ENCODE assay signal across 22 cellular contexts in the genomic region with DNA sequence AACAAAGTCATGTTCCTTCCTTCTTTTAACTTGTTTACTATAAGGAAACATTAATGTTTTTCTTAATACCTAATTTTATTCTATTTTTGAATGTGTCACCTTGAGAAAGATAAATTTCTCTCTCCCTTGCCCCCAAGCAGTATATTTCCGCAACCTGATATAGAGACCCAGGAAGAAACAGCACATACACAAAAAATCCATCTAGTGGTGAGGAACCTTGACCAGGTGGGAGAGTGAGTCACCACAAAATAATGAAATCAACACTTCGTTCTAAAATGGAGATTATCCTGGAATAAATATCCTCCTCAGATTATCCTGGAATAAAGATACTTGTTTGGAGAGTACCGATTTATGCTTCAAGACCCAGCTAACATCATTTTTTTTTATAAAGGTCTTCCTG.
DNase-seq lines count a peak whose midpoint lies in the region; ATAC-seq, FAIRE-seq and TF ChIP-seq lines count a peak whose summit lies in the region.
"Had no signal": no experiment of that assay in that cellular context is flagged by ENCODE, and none has a peak within 500 bp of the region (broad histone marks: within the 10 kb centered on the region; RNA-seq: fewer than 3 reads in every experiment).

No MANE protein-coding gene starts in this region.

- peak overlapping the region; percentile 83; the same call in 2 of the 3 replicates for H2BK15ac ChIP-seq in IMR-90 (ENCODE audit: low read depth, low read length)

- H3K4me3 ChIP-seq in IMR-90 (ENCODE audit: insufficient read depth, low read depth, low read length) (no peak overlapping the region), astrocyte (ENCODE audit: insufficient read depth, low read depth, low read length) (no peak overlapping the region)

- no peak overlapping the region for H2AFZ ChIP-seq in IMR-90 (replicated peaks; ENCODE audit: low read length, poor library complexity)
- no peak overlapping the region for H2AFZ ChIP-seq in astrocyte (ENCODE audit: low read depth, low read length)

- H3K79me2 ChIP-seq in astrocyte (ENCODE audit: insufficient read depth, low read length), result no peaks in the 10 kb centered on the region

- in situ Hi-C loops in IMR-90 (cut with MboI; ENCODE audit: low sequenced_read_pairs), result loop anchor here (25.0 kb wide), 1 partner anchor 1164 kb away; no protein-coding TSS in a partner anchor

- H3K9ac ChIP-seq in IMR-90 (ENCODE audit: low read depth, low read length) (no peak overlapping the region), astrocyte (ENCODE audit: low read length) (no peak overlapping the region)
- H3K9ac ChIP-seq: SK-N-SH had no signal

- H4K91ac ChIP-seq in IMR-90 (ENCODE audit: insufficient read depth, low read depth, low read length), result peak overlapping the region; percentile 92

- H3K36me3 ChIP-seq in IMR-90 (ENCODE audit: control insufficient read depth, insufficient read depth, low read length) (no peaks in the 10 kb centered on the region; the same call in 1 of the 2 replicates), astrocyte (ENCODE audit: insufficient read depth, low read length) (peaks cover 4% of the 10 kb centered on the region)

- H3K9me3 ChIP-seq in IMR-90 (ENCODE audit: control insufficient read depth, insufficient read depth, low read length) (no peaks in the 10 kb centered on the region), astrocyte (ENCODE audit: insufficient read depth, low read depth, low read length) (no peaks in the 10 kb centered on the region)
- H3K9me3 ChIP-seq: SK-N-SH had no signal

- DNase-seq in Calu3 (peak; percentile 16), IMR-90 (no peak), astrocyte (ENCODE audit: low read depth) (no peak), kidney tubule cell (ENCODE audit: low spot score) (peak; percentile 59), OCI-M2 (lab: John Stamatoyannopoulos, UW; ENCODE audit: unreplicated experiment) (no peak)
- no peak for DNase-seq in activated CD4-positive, alpha-beta T cell treated with anti-CD3 and anti-CD28 coated beads, Interleukin-2, amount 50 U/mL, for 1 hour
- DNase-seq: GOT3, HCEC 1CT, KG1, NCI-H1048, NCI-H1417, NCI-H1694 treated with DMSO at 0.1 percent for 48 hours, NCI-H2081, NCI-H2227 treated with DMSO at 0.1 percent for 48 hours, NCI-H526 treated with DMSO at 0.1 percent for 48 hours, SIG-M5, SK-N-SH, SW 1271 had no signal

- H3K27me3 ChIP-seq in IMR-90 (ENCODE audit: control insufficient read depth, insufficient read depth, low read length) (no peaks in the 10 kb centered on the region), astrocyte (ENCODE audit: insufficient read depth, low read length) (no peaks in the 10 kb centered on the region)

- peak overlapping the region; percentile 84 for H3K4ac ChIP-seq in IMR-90 (ENCODE audit: low read depth, low read length)

- H3K9me3 Mint-ChIP-seq in Calu3 (ENCODE audit: low read depth, unreplicated experiment) (peaks cover 6% of the 10 kb centered on the region), astrocyte (ENCODE audit: unreplicated experiment) (peaks cover 5% of the 10 kb centered on the region)

- H3K18ac ChIP-seq in IMR-90 (ENCODE audit: low read depth, low read length), result peak overlapping the region; percentile 76; the same call in 1 of the 2 replicates

- no peak for TF ChIP-seq POLR2A in IMR-90 (IDR thresholded peaks at IDR 0.05; ENCODE audit: low read depth, low read length)

- H3K56ac ChIP-seq in IMR-90 (ENCODE audit: extremely low read depth, insufficient read depth, low read length), result no peak overlapping the region

- peaks cover 4% of the 10 kb centered on the region for H3K9me1 ChIP-seq in IMR-90 (ENCODE audit: insufficient read depth, low read length)

- H3K36me3 Mint-ChIP-seq in Calu3 (ENCODE audit: insufficient read depth, unreplicated experiment) (peaks cover 11% of the 10 kb centered on the region), astrocyte (ENCODE audit: low read depth, unreplicated experiment) (no peaks in the 10 kb centered on the region)

- H4K8ac ChIP-seq in IMR-90 (ENCODE audit: low read depth in 2 of 2, low read length in 2 of 2), result peak overlapping the region; percentile 67 to 85

- H3K79me1 ChIP-seq in IMR-90 (ENCODE audit: low read depth in 1 of 2, low read length in 2 of 2), result peaks cover 5 to 7% of the 10 kb centered on the region in 2 experiments; a peak in 3 of 4 replicates

- peak overlapping the region; percentile 68; the same call in 1 of the 2 replicates for H3K23ac ChIP-seq in IMR-90 (ENCODE audit: low read depth, low read length)

- peak overlapping the region; percentile 87 for H3K27ac Mint-ChIP-seq in Calu3 (ENCODE audit: unreplicated experiment)
- H3K27ac Mint-ChIP-seq in astrocyte (ENCODE audit: unreplicated experiment), result peak overlapping the region; percentile 44

- H3K4me1 Mint-ChIP-seq in Calu3 (ENCODE audit: low read depth, unreplicated experiment) (peaks cover 47% of the 10 kb centered on the region), astrocyte (ENCODE audit: low read depth, unreplicated experiment) (peaks cover 53% of the 10 kb centered on the region)

- H2BK5ac ChIP-seq in IMR-90 (ENCODE audit: low read depth, low read length, poor library complexity, severe bottlenecking), result peak overlapping the region; percentile 97

- no peak for FAIRE-seq in astrocyte (lab: Jason Lieb, UNC)
- FAIRE-seq: D721Med, G401.6 had no signal

- WGBS in IMR-90 (ENCODE audit: extremely low coverage in 2 of 2, insufficient read length in 1 of 2), 2 experiments, result no CpG with 5 or more reads among the region's 3 CpGs

- H2BK20ac ChIP-seq in IMR-90 (ENCODE audit: low read depth, low read length), result peak overlapping the region; percentile 97

- H2AK5ac ChIP-seq in IMR-90 (ENCODE audit: low read depth, low read length), result peak overlapping the region; percentile 56; the same call in 1 of the 2 replicates

- POLR2A ChIA-PET in IMR-90 (lab: Charles Lee; ENCODE audit: unreplicated experiment), result no interaction called here

- H4K20me1 ChIP-seq in IMR-90 (ENCODE audit: insufficient read depth, low read length) (no peaks in the 10 kb centered on the region), astrocyte (ENCODE audit: insufficient read depth, low read length) (no peaks in the 10 kb centered on the region)

- dilution Hi-C loops in IMR-90 (cut with HindIII; ENCODE audit: low sequenced_read_pairs, unreplicated experiment), result no loop called here

- BruUV-seq in Calu3 (replicated peaks; lab: Mats Ljungman, UMichigan) (no TSS peak), IMR-90 (replicated peaks; lab: Mats Ljungman, UMichigan) (no TSS peak)

- H2AK9ac ChIP-seq in IMR-90 (replicated peaks; ENCODE audit: low read depth, low read length, poor library complexity), result no peak overlapping the region

- H3K27ac ChIP-seq in IMR-90 (ENCODE audit: insufficient read depth, low read length) (no peak overlapping the region), astrocyte (ENCODE audit: low read depth, low read length) (no peak overlapping the region)

- H3K14ac ChIP-seq in IMR-90 (replicated peaks; ENCODE audit: low read depth, low read length), result peak overlapping the region; percentile 85

- no peak for TF ChIP-seq CTCF in Calu3 (IDR thresholded peaks at IDR 0.05; ENCODE audit: unreplicated experiment)
- TF ChIP-seq CTCF in IMR-90 (conservative IDR thresholded peaks at IDR 0.05; ENCODE audit: low read depth, low read length), result no peak
- no peak for TF ChIP-seq CTCF in astrocyte (IDR thresholded peaks at IDR 0.05; ENCODE audit: insufficient read depth, low read depth, low read length)

- CTCF ChIA-PET in Calu3 (lab: Charles Lee) (no interaction called here), IMR-90 (lab: Yijun Ruan, JAX) (no interaction called here)

- H3K4me1 ChIP-seq in IMR-90 (ENCODE audit: control insufficient read depth, insufficient read depth, low read length) (peaks cover 16% of the 10 kb centered on the region; the same call in 1 of the 2 replicates), astrocyte (ENCODE audit: insufficient read depth, low read length) (peaks cover 13% of the 10 kb centered on the region)

- ATAC-seq in IMR-90 (ENCODE audit: low read depth) (no peak), HG03139 (IDR thresholded peaks at IDR 0.05; ENCODE audit: unreplicated experiment) (no peak)
- ATAC-seq: Panc1 had no signal

- H3K27me3 Mint-ChIP-seq in Calu3 (ENCODE audit: unreplicated experiment), result no peaks in the 10 kb centered on the region
- H3K27me3 Mint-ChIP-seq in astrocyte (ENCODE audit: low read depth, unreplicated experiment), result no peaks in the 10 kb centered on the region

- intact Hi-C loops in Calu3 (cut with micrococcal nuclease; ENCODE audit: unreplicated experiment) (no loop called here), IMR-90 (cut with micrococcal nuclease) (loop anchor here (5.0 kb wide), 1 partner anchor 39 kb away; no protein-coding TSS in a partner anchor)

- H3K4me3 Mint-ChIP-seq in Calu3 (ENCODE audit: low read depth, unreplicated experiment) (no peak overlapping the region), astrocyte (ENCODE audit: unreplicated experiment) (no peak overlapping the region)

- peak overlapping the region; percentile 64; the same call in 1 of the 2 replicates for H4K5ac ChIP-seq in IMR-90 (ENCODE audit: low read depth, low read length)

- H3K4me2 ChIP-seq in IMR-90 (ENCODE audit: low read depth, low read length), result no peak overlapping the region
- no peak overlapping the region for H3K4me2 ChIP-seq in astrocyte (ENCODE audit: low read length)
- H3K4me2 ChIP-seq: SK-N-SH had no signal

- TF ChIP-seq RAD21 in IMR-90 (IDR thresholded peaks at IDR 0.05; ENCODE audit: low read length), result no peak

- H2BK120ac ChIP-seq in IMR-90 (ENCODE audit: low read depth, low read length), result peak overlapping the region; percentile 96

TF ChIP-seq in IMR-90, 13 proteins besides CTCF, POLR2A, EP300 and RAD21 (continues in another document):
- TF ChIP-seq BHLHE40 (IDR thresholded peaks at IDR 0.05; ENCODE audit: low read depth, low read length), result no peak
- TF ChIP-seq NFE2L2 (IDR thresholded peaks at IDR 0.05; ENCODE audit: low read depth, low read length), result no peak
- TF ChIP-seq, protein P1, sequence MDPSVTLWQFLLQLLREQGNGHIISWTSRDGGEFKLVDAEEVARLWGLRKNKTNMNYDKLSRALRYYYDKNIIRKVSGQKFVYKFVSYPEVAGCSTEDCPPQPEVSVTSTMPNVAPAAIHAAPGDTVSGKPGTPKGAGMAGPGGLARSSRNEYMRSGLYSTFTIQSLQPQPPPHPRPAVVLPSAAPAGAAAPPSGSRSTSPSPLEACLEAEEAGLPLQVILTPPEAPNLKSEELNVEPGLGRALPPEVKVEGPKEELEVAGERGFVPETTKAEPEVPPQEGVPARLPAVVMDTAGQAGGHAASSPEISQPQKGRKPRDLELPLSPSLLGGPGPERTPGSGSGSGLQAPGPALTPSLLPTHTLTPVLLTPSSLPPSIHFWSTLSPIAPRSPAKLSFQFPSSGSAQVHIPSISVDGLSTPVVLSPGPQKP (IDR thresholded peaks at IDR 0.05; ENCODE audit: borderline replicate concordance, low read depth, low read length), result no peak
- TF ChIP-seq RFX5 (IDR thresholded peaks at IDR 0.05; ENCODE audit: low read depth, low read length), result no peak
- no peak for TF ChIP-seq CHD1 (IDR thresholded peaks at IDR 0.05; ENCODE audit: low read depth, low read length)
- no peak for TF ChIP-seq SMC3 (IDR thresholded peaks at IDR 0.05; ENCODE audit: low read depth, low read length)
- no peak for TF ChIP-seq MAZ (IDR thresholded peaks at IDR 0.05; ENCODE audit: borderline replicate concordance, low read depth, low read length)

Comparison
In these comparisons a context has a peak if more than half of its experiments do, and no peak if none do; other contexts are left out.
1. DNase-seq: peak in Calu3 (single experiment) and kidney tubule cell (single experiment); none in IMR-90 (single experiment), astrocyte (single experiment), activated CD4-positive, alpha-beta T cell treated with anti-CD3 and anti-CD28 coated beads, Interleukin-2, amount 50 U/mL, for 1 hour (single experiment) and OCI-M2 (single experiment).